Comparison of ENCODE assay signal across 9 cellular contexts in the genomic region with DNA sequence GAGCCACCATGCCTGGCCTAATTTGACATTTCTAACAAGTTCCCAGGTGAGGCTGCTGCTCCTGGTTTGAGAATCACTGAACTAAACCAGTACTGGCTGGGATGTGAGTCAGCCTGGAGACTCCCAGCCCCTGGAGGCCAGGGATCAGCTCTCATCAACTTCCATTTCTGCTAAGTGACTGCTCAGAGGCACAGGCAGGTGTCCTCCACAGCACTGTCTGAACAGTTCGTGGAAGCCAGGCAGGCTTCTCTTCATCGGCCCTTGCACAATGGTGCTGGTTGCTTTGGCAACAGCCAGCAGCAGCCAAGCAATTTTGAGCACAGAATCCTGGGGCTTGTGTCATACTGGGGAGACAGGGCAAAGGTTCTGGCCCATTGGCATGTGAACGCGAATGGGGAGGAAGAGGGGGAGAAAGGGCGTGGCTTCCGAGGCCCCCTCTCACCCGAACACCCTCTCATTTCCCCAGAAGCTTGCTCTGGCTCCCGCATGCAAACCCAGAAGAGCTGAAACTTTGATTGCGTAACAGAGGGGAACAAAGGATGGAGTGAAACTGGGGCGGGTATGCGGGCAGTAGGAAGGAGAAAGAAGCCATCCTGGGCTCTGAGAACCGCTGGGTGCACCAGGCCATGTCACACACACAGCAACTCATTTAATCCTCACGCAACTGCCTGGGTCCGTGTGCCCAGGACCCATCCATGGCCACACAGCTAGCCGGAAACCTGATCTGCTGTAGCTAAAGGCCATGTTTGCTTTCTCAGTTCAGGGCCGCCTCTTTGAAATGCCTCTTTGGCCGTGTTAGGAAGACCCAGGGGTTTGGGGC. TPM values are rescaled to one million over a fixed set of nuclear protein-coding genes. Genes with fewer than 3 reads are reported as not detected.
DNase-seq lines count a peak whose midpoint lies in the region; ATAC-seq and TF ChIP-seq lines count a peak whose summit lies in the region.
"Had no signal": no experiment of that assay in that cellular context is flagged by ENCODE, and none has a peak within 500 bp of the region (broad histone marks: within the 10 kb centered on the region; RNA-seq: fewer than 3 reads in every experiment).

No MANE protein-coding gene starts in this region.

- H3K27ac ChIP-seq in caudate nucleus (ENCODE audit: low read depth, low read length) (peak overlapping the region; percentile 87), layer of hippocampus (ENCODE audit: low read depth, low read length) (peak overlapping the region; percentile 72), thoracic aorta (no peak overlapping the region)

- ATAC-seq in thoracic aorta (ENCODE audit: insufficient number of reproducible peaks, low FRiP score, low read depth): no peak
- no peak for ATAC-seq in HG03175 (IDR thresholded peaks at IDR 0.05; ENCODE audit: unreplicated experiment)

- H3K4me1 ChIP-seq in thoracic aorta (ENCODE audit: control insufficient read depth in 1 of 2, low read depth in 2 of 2): no peaks in the 10 kb centered on the region

- no peaks in the 10 kb centered on the region for H3K36me3 ChIP-seq in thoracic aorta
- H3K36me3 ChIP-seq: HAP-1 had no signal

- no peaks in the 10 kb centered on the region for H3K9me3 ChIP-seq in thoracic aorta
- H3K9me3 ChIP-seq: HAP-1 had no signal

- no peak for TF ChIP-seq CTCF in thoracic aorta (IDR thresholded peaks at IDR 0.05)

- no peak overlapping the region for H3K4me3 ChIP-seq in thoracic aorta
- H3K4me3 ChIP-seq: HAP-1 had no signal

- DNase-seq in EH (ENCODE audit: low read depth) (peak; percentile 58), NCI-H2196 treated with DMSO at 0.1 percent for 48 hours (lab: John Stamatoyannopoulos, UW; ENCODE audit: unreplicated experiment) (peak; percentile 70), caudate nucleus (lab: John Stamatoyannopoulos, UW) (peak in 55 of 61 donors; percentile 6 to 87 (median 42)), thoracic aorta (ENCODE audit: low spot score) (peak; percentile 19), KG1 (lab: John Stamatoyannopoulos, UW) (no peak)
- DNase-seq in stimulated activated CD4-positive, alpha-beta T cell treated with anti-CD3 and anti-CD28 coated beads, Interleukin-12 subunit alpha, Interleukin-12 subunit beta, amount 100 ng/mL, for 4 hours: no peak

- H3K27me3 ChIP-seq in layer of hippocampus (ENCODE audit: control insufficient read depth, insufficient read depth, low read length): no peaks in the 10 kb centered on the region
- no peaks in the 10 kb centered on the region for H3K27me3 ChIP-seq in thoracic aorta (replicated peaks; ENCODE audit: insufficient read depth)

RNA-seq across cellular contexts. Expression of a gene that starts 9.0 kb away (rescaled TPM):
- 10 to 100 TPM; 70.1 to 77.4 TPM for total RNA-seq in thoracic aorta

RNA-seq across cellular contexts. Expression of a gene that starts 27.2 kb away (rescaled TPM):
- 10 to 100 TPM; 36.5 to 52.4 TPM for total RNA-seq in thoracic aorta

Comparison
In these comparisons a context has a peak if more than half of its experiments do, and no peak if none do; other contexts are left out.
1. DNase-seq: peak in EH (single experiment), NCI-H2196 treated with DMSO at 0.1 percent for 48 hours (single experiment), caudate nucleus (55 of 61) and thoracic aorta (single experiment); none in stimulated activated CD4-positive, alpha-beta T cell treated with anti-CD3 and anti-CD28 coated beads, Interleukin-12 subunit alpha, Interleukin-12 subunit beta, amount 100 ng/mL, for 4 hours (single experiment) and KG1 (single experiment).
2. H3K27ac ChIP-seq: peak in caudate nucleus (single experiment) and layer of hippocampus (single experiment); none in thoracic aorta (0 of 2).